In the genomic region with DNA sequence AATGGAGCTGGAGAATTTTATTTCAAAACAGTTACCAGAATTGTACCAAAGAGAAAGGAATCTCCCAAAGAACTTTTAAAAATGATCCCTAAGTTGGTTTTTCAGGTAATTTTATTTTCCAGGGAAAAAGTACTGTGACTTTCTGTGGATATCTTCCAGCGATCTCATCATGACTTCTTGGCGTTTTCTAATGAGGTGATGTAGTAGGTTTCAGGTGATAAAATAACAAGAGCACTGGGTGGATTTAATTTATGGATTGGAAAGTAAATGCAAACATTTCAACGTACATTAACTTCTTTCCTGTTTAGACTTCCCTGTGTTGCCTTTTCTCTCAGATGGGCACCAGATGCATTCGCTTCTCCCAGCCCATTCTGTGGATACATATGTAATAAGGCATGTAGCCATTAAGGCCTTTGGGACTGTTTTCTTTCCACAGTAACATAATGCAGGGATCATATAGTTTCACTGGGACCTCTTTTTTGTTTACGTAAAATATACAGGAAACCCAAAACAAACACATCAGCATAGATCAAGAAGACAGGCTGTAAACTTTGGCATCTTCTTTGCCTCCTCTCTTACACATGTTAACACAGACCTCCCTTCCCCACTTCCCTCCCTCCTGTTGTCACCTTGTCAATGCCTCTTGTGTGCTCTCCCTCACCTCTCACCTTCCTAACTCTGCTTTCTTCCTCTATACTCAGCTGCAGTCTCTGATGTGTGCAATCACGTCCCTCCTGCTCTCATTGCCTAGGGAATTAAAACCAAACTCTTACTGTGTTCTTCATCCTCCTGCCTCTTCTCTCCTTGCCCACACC, we compare ENCODE assay signal across 1 cellular context.
A peak's percentile ranks its signal among the peaks of the same experiment; 100 is the strongest.
TF ChIP-seq lines count a peak whose summit lies in the region.

No MANE protein-coding gene starts in this region.

TF ChIP-seq in HepG2, 621 proteins besides CTCF, POLR2A, EP300 and RAD21:
- TF ChIP-seq GPN1 (CRISPR knock-in tag; IDR thresholded peaks at IDR 0.05; ENCODE audit: borderline replicate concordance) (no peak), FOXP1 (IDR thresholded peaks at IDR 0.05) (no peak), FOXP1 (CRISPR knock-in tag; IDR thresholded peaks at IDR 0.05) (peak; percentile 47; the same call in 1 of the 2 replicates), AGO1 (IDR thresholded peaks at IDR 0.05; ENCODE audit: low read depth, low read length, poor library complexity, severe bottlenecking) (no peak), ZFP41 (CRISPR knock-in tag; IDR thresholded peaks at IDR 0.05; ENCODE audit: borderline replicate concordance) (no peak), NBN (conservative IDR thresholded peaks at IDR 0.05) (no peak), NFIC (IDR thresholded peaks at IDR 0.05; ENCODE audit: low read length) (no peak), ZNF20 (CRISPR knock-in tag; IDR thresholded peaks at IDR 0.05) (no peak), ZNF569 (CRISPR knock-in tag; IDR thresholded peaks at IDR 0.05; ENCODE audit: borderline replicate concordance) (no peak), ZNF883 (CRISPR knock-in tag; IDR thresholded peaks at IDR 0.05; ENCODE audit: not compliant biosample characterization) (no peak), FOXA3 (CRISPR knock-in tag; IDR thresholded peaks at IDR 0.05) (0 out of 2 replicates have a peak, but pooled peaks have one; percentile 15), ZNF589 (CRISPR knock-in tag; conservative IDR thresholded peaks at IDR 0.05) (no peak), PLRG1 (conservative IDR thresholded peaks at IDR 0.05) (no peak), FLYWCH1 (CRISPR knock-in tag; IDR thresholded peaks at IDR 0.05) (no peak), ZSCAN20 (CRISPR knock-in tag; IDR thresholded peaks at IDR 0.05; ENCODE audit: borderline replicate concordance) (no peak)
- TF ChIP-seq, protein P1, sequence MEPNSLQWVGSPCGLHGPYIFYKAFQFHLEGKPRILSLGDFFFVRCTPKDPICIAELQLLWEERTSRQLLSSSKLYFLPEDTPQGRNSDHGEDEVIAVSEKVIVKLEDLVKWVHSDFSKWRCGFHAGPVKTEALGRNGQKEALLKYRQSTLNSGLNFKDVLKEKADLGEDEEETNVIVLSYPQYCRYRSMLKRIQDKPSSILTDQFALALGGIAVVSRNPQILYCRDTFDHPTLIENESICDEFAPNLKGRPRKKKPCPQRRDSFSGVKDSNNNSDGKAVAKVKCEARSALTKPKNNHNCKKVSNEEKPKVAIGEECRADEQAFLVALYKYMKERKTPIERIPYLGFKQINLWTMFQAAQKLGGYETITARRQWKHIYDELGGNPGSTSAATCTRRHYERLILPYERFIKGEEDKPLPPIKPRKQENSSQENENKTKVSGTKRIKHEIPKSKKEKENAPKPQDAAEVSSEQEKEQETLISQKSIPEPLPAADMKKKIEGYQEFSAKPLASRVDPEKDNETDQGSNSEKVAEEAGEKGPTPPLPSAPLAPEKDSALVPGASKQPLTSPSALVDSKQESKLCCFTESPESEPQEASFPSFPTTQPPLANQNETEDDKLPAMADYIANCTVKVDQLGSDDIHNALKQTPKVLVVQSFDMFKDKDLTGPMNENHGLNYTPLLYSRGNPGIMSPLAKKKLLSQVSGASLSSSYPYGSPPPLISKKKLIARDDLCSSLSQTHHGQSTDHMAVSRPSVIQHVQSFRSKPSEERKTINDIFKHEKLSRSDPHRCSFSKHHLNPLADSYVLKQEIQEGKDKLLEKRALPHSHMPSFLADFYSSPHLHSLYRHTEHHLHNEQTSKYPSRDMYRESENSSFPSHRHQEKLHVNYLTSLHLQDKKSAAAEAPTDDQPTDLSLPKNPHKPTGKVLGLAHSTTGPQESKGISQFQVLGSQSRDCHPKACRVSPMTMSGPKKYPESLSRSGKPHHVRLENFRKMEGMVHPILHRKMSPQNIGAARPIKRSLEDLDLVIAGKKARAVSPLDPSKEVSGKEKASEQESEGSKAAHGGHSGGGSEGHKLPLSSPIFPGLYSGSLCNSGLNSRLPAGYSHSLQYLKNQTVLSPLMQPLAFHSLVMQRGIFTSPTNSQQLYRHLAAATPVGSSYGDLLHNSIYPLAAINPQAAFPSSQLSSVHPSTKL (CRISPR knock-in tag; IDR thresholded peaks at IDR 0.05), result 0 out of 2 replicates have a peak, but pooled peaks have one; percentile 17
- TF ChIP-seq, protein P2, sequence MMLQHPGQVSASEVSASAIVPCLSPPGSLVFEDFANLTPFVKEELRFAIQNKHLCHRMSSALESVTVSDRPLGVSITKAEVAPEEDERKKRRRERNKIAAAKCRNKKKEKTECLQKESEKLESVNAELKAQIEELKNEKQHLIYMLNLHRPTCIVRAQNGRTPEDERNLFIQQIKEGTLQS (CRISPR knock-in tag; IDR thresholded peaks at IDR 0.05), result no peak
- TF ChIP-seq, protein P3, sequence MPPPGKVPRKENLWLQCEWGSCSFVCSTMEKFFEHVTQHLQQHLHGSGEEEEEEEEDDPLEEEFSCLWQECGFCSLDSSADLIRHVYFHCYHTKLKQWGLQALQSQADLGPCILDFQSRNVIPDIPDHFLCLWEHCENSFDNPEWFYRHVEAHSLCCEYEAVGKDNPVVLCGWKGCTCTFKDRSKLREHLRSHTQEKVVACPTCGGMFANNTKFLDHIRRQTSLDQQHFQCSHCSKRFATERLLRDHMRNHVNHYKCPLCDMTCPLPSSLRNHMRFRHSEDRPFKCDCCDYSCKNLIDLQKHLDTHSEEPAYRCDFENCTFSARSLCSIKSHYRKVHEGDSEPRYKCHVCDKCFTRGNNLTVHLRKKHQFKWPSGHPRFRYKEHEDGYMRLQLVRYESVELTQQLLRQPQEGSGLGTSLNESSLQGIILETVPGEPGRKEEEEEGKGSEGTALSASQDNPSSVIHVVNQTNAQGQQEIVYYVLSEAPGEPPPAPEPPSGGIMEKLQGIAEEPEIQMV (CRISPR knock-in tag; IDR thresholded peaks at IDR 0.05; ENCODE audit: low read depth), result no peak
